Comparison of ENCODE assay signal across 12 cellular contexts in genomic region chr15:90837052-90837621, GRCh38. TPM values are rescaled to one million over a fixed set of nuclear protein-coding genes. Genes with fewer than 3 reads are reported as not detected.
A peak's percentile ranks its signal among the peaks of the same experiment; 100 is the strongest.
DNase-seq lines count a peak whose midpoint lies in the region; ATAC-seq and TF ChIP-seq lines count a peak whose summit lies in the region.
"Had no signal": no experiment of that assay in that cellular context is flagged by ENCODE, and none has a peak within 500 bp of the region (broad histone marks: within the 10 kb centered on the region; RNA-seq: fewer than 3 reads in every experiment).

No MANE protein-coding gene starts in this region.

- H2AFZ ChIP-seq in mammary epithelial cell (ENCODE audit: low read depth, low read length) = no peak overlapping the region

- H3K4me1 Mint-ChIP-seq in MCF 10A (ENCODE audit: insufficient read depth, unreplicated experiment) (no peaks in the 10 kb centered on the region), memory B cell (peaks cover 32% of the 10 kb centered on the region)
- H3K4me1 Mint-ChIP-seq in activated T-helper 1 cell treated with anti-CD3 and anti-CD28 coated beads, Interleukin-12 subunit alpha, Interleukin-12 subunit beta, Interleukin-2, Interleukin-4 antibody, amounts not matched to agents 30 ng/mL and 10 ng/mL and 1 ng/mL, durations not matched to agents 14 hours and 24 hours and 36 hours (ENCODE audit: low read depth) = peaks cover 73% of the 10 kb centered on the region

- BruUV-seq in MCF 10A (replicated peaks; lab: Mats Ljungman, UMichigan) (no TSS peak), mammary epithelial cell (replicated peaks; lab: Mats Ljungman, UMichigan) (no TSS peak)

- no peaks in the 10 kb centered on the region for H3K36me3 ChIP-seq in mammary epithelial cell (ENCODE audit: insufficient read depth, low read length)
- H3K36me3 ChIP-seq: ovary had no signal

- in situ Hi-C loops in mammary epithelial cell (cut with MboI; ENCODE audit: low sequenced_read_pairs in 2 of 2) = no loop called here

- H3K4me3 Mint-ChIP-seq in MCF 10A (ENCODE audit: unreplicated experiment) (no peak overlapping the region), memory B cell (no peak overlapping the region)
- peak overlapping the region; percentile 79 for H3K4me3 Mint-ChIP-seq in activated T-helper 1 cell treated with anti-CD3 and anti-CD28 coated beads, Interleukin-12 subunit alpha, Interleukin-12 subunit beta, Interleukin-2, Interleukin-4 antibody, amounts not matched to agents 30 ng/mL and 10 ng/mL and 1 ng/mL, durations not matched to agents 14 hours and 24 hours and 36 hours

- DNase-seq in MCF 10A (ENCODE audit: unreplicated experiment) = peak; percentile 17
- no peak for DNase-seq in mammary epithelial cell
- DNase-seq in activated T-helper 1 cell treated with anti-CD3 and anti-CD28 coated beads, Interleukin-12 subunit alpha, Interleukin-12 subunit beta, Interleukin-2, Interleukin-4 antibody, amounts not matched to agents 30 ng/mL and 10 ng/mL and 1 ng/mL, durations not matched to agents 14 hours and 24 hours and 36 hours (ENCODE audit: low spot score) = no peak
- DNase-seq in memory B cell (ENCODE audit: low spot score in 2 of 2) = no peak
- DNase-seq in stimulated activated naive CD8-positive, alpha-beta T cell treated with anti-CD3 and anti-CD28 coated beads, Interleukin-15, Interleukin-2, amounts not matched to agents 100 U/mL and 50 U/mL, for 24 hours = peak; percentile 67
- no peak for DNase-seq in kidney glomerular epithelial cell (lab: John Stamatoyannopoulos, UW)
- DNase-seq: effector CD4-positive, alpha-beta T cell; NCI-H1436; NCI-H524; ovary had no signal

- no peaks in the 10 kb centered on the region for H3K79me2 ChIP-seq in mammary epithelial cell (ENCODE audit: insufficient read depth, low read length)

- ATAC-seq in memory B cell (ENCODE audit: low read depth) (no peak), HG02981 (IDR thresholded peaks at IDR 0.05; ENCODE audit: unreplicated experiment) (no peak), HG03378 (IDR thresholded peaks at IDR 0.05; ENCODE audit: unreplicated experiment) (no peak)
- peak; percentile 63 for ATAC-seq in stimulated activated naive CD8-positive, alpha-beta T cell treated with anti-CD3 and anti-CD28 coated beads, Interleukin-15, Interleukin-2, amounts not matched to agents 100 U/mL and 50 U/mL, for 24 hours

- WGBS in mammary epithelial cell (ENCODE audit: low coverage, missing lambda C conversion rate) = 87% methylated on average over 14 of the region's 16 CpGs

- intact Hi-C loops in MCF 10A (cut with micrococcal nuclease) = no loop called here
- intact Hi-C loops in mammary epithelial cell (cut with micrococcal nuclease) = no loop called here
- intact Hi-C loops in activated T-helper 1 cell treated with anti-CD3 and anti-CD28 coated beads, Interleukin-12 subunit alpha, Interleukin-12 subunit beta, Interleukin-2, Interleukin-4 antibody, amounts not matched to agents 30 ng/mL and 10 ng/mL and 1 ng/mL, durations not matched to agents 14 hours and 24 hours and 36 hours (cut with micrococcal nuclease) = loop anchor here (1.0 to 5.0 kb wide), 3 partner anchors 22 to 420 kb away; partner anchors contain the start of gene HDDC3

- H3K4me2 ChIP-seq in mammary epithelial cell (ENCODE audit: insufficient read depth, low read depth, low read length) = no peak overlapping the region

- H3K27ac Mint-ChIP-seq in MCF 10A (ENCODE audit: low read depth, unreplicated experiment) (no peak overlapping the region), memory B cell (peak overlapping the region; percentile 83)
- peak overlapping the region; percentile 99 for H3K27ac Mint-ChIP-seq in activated T-helper 1 cell treated with anti-CD3 and anti-CD28 coated beads, Interleukin-12 subunit alpha, Interleukin-12 subunit beta, Interleukin-2, Interleukin-4 antibody, amounts not matched to agents 30 ng/mL and 10 ng/mL and 1 ng/mL, durations not matched to agents 14 hours and 24 hours and 36 hours

- H3K9me3 Mint-ChIP-seq in MCF 10A (ENCODE audit: unreplicated experiment) (no peaks in the 10 kb centered on the region), memory B cell (no peaks in the 10 kb centered on the region)
- no peaks in the 10 kb centered on the region for H3K9me3 Mint-ChIP-seq in activated T-helper 1 cell treated with anti-CD3 and anti-CD28 coated beads, Interleukin-12 subunit alpha, Interleukin-12 subunit beta, Interleukin-2, Interleukin-4 antibody, amounts not matched to agents 30 ng/mL and 10 ng/mL and 1 ng/mL, durations not matched to agents 14 hours and 24 hours and 36 hours

- H3K27me3 Mint-ChIP-seq in MCF 10A (ENCODE audit: insufficient read depth, unreplicated experiment) (no peaks in the 10 kb centered on the region), memory B cell (no peaks in the 10 kb centered on the region)
- H3K27me3 Mint-ChIP-seq in activated T-helper 1 cell treated with anti-CD3 and anti-CD28 coated beads, Interleukin-12 subunit alpha, Interleukin-12 subunit beta, Interleukin-2, Interleukin-4 antibody, amounts not matched to agents 30 ng/mL and 10 ng/mL and 1 ng/mL, durations not matched to agents 14 hours and 24 hours and 36 hours (ENCODE audit: insufficient read depth) = no peaks in the 10 kb centered on the region

- no peak overlapping the region for H3K27ac ChIP-seq in mammary epithelial cell (ENCODE audit: insufficient read depth, low read depth, low read length)
- H3K27ac ChIP-seq: ovary had no signal

- H3K27me3 ChIP-seq in mammary epithelial cell (ENCODE audit: insufficient read depth, low read length) = no peaks in the 10 kb centered on the region
- H3K27me3 ChIP-seq: ovary had no signal

- H3K36me3 Mint-ChIP-seq in MCF 10A (ENCODE audit: insufficient read depth, unreplicated experiment) = no peaks in the 10 kb centered on the region
- peaks cover 15% of the 10 kb centered on the region for H3K36me3 Mint-ChIP-seq in activated T-helper 1 cell treated with anti-CD3 and anti-CD28 coated beads, Interleukin-12 subunit alpha, Interleukin-12 subunit beta, Interleukin-2, Interleukin-4 antibody, amounts not matched to agents 30 ng/mL and 10 ng/mL and 1 ng/mL, durations not matched to agents 14 hours and 24 hours and 36 hours (ENCODE audit: low read depth)
- H3K36me3 Mint-ChIP-seq in memory B cell = no peaks in the 10 kb centered on the region

- TF ChIP-seq CTCF in MCF 10A (IDR thresholded peaks at IDR 0.05; ENCODE audit: unreplicated experiment) (no peak), mammary epithelial cell (conservative IDR thresholded peaks at IDR 0.05 in 1 of 2, IDR thresholded peaks at IDR 0.05 in 1 of 2; ENCODE audit: extremely low read depth in 1 of 2, insufficient read depth in 1 of 2, low read depth in 1 of 2, low read length in 2 of 2) (no peak)

- no peaks in the 10 kb centered on the region for H3K4me1 ChIP-seq in mammary epithelial cell (ENCODE audit: insufficient read depth, low read length)

- dilution Hi-C loops in mammary epithelial cell (cut with HindIII; ENCODE audit: low sequenced_read_pairs) = no loop called here

- H4K20me1 ChIP-seq in mammary epithelial cell (ENCODE audit: insufficient read depth, low read length) = no peaks in the 10 kb centered on the region

- no peaks in the 10 kb centered on the region for H3K9me3 ChIP-seq in mammary epithelial cell (replicated peaks; ENCODE audit: insufficient read depth, low read length)
- H3K9me3 ChIP-seq: ovary had no signal

- CTCF ChIA-PET in MCF 10A (lab: Yijun Ruan, JAX) = interaction anchor here (0.8 kb wide), 1 partner anchor 15 kb away, joined by 3 read pairs; no protein-coding TSS in a partner anchor
- CTCF ChIA-PET in mammary epithelial cell (lab: Charles Lee; ENCODE audit: low non-redundant PET) = no interaction called here

- POLR2A ChIA-PET in MCF 10A (lab: Yijun Ruan, JAX) = no interaction called here

- no peak overlapping the region for H3K4me3 ChIP-seq in mammary epithelial cell (replicated peaks in 1 of 3; ENCODE audit: insufficient read depth in 1 of 3, low read depth in 2 of 3, low read length in 3 of 3)
- H3K4me3 ChIP-seq: ovary had no signal

- H3K9ac ChIP-seq in mammary epithelial cell (ENCODE audit: insufficient read depth, low read length) = no peak overlapping the region

RNA-seq across cellular contexts. Expression of gene FURIN, which starts 31.3 kb away (rescaled TPM):
- total RNA-seq in MCF 10A (2022) (48.8 and 49.4 TPM in 2 replicates), mammary epithelial cell (10 to 100 TPM; 49.6 to 50.3 TPM)
- polyA plus RNA-seq in mammary epithelial cell = 37.0 TPM
- polyA minus RNA-seq in mammary epithelial cell = 44.6 TPM
- total RNA-seq in activated T-helper 1 cell treated with anti-CD3 and anti-CD28 coated beads, Interleukin-12 subunit alpha, Interleukin-12 subunit beta, Interleukin-2, Interleukin-4 antibody, amounts not matched to agents 30 ng/mL and 10 ng/mL and 1 ng/mL, durations not matched to agents 14 hours and 24 hours and 36 hours = 530 and 545 TPM in 2 replicates

RNA-seq across cellular contexts. Expression of gene FES, which starts 47.2 kb away (rescaled TPM):
- 0.32 and 0.91 TPM in 2 replicates for total RNA-seq in MCF 10A (2022)
- 1 to 10 TPM in 1 of 2 donors, not detected in 1; 2.8 TPM for total RNA-seq in mammary epithelial cell
- not detected for polyA plus RNA-seq in mammary epithelial cell
- polyA minus RNA-seq in mammary epithelial cell = not detected
- total RNA-seq in activated T-helper 1 cell treated with anti-CD3 and anti-CD28 coated beads, Interleukin-12 subunit alpha, Interleukin-12 subunit beta, Interleukin-2, Interleukin-4 antibody, amounts not matched to agents 30 ng/mL and 10 ng/mL and 1 ng/mL, durations not matched to agents 14 hours and 24 hours and 36 hours = 45.4 and 57.1 TPM in 2 replicates

Comparison
In these comparisons a context has a peak if more than half of its experiments do, and no peak if none do; other contexts are left out.
1. DNase-seq: peak in MCF 10A (single experiment) and stimulated activated naive CD8-positive, alpha-beta T cell treated with anti-CD3 and anti-CD28 coated beads, Interleukin-15, Interleukin-2, amounts not matched to agents 100 U/mL and 50 U/mL, for 24 hours (single experiment); none in mammary epithelial cell (single experiment), activated T-helper 1 cell treated with anti-CD3 and anti-CD28 coated beads, Interleukin-12 subunit alpha, Interleukin-12 subunit beta, Interleukin-2, Interleukin-4 antibody, amounts not matched to agents 30 ng/mL and 10 ng/mL and 1 ng/mL, durations not matched to agents 14 hours and 24 hours and 36 hours (single experiment), memory B cell (0 of 2) and kidney glomerular epithelial cell (single experiment).
2. RNA of gene FURIN, which starts 31.3 kb away (total RNA-seq): 530 to 545 TPM in activated T-helper 1 cell treated with anti-CD3 and anti-CD28 coated beads, Interleukin-12 subunit alpha, Interleukin-12 subunit beta, Interleukin-2, Interleukin-4 antibody, amounts not matched to agents 30 ng/mL and 10 ng/mL and 1 ng/mL, durations not matched to agents 14 hours and 24 hours and 36 hours; 49.6 to 50.3 TPM in mammary epithelial cell and 48.8 to 49.4 TPM in MCF 10A; every median in the first group is over 10 times any median in the second.
3. RNA of gene FES, which starts 47.2 kb away (total RNA-seq): 45.4 to 57.1 TPM in activated T-helper 1 cell treated with anti-CD3 and anti-CD28 coated beads, Interleukin-12 subunit alpha, Interleukin-12 subunit beta, Interleukin-2, Interleukin-4 antibody, amounts not matched to agents 30 ng/mL and 10 ng/mL and 1 ng/mL, durations not matched to agents 14 hours and 24 hours and 36 hours; 2.8 TPM in mammary epithelial cell and 0.32 to 0.91 TPM in MCF 10A; every median in the first group is over 10 times any median in the second.